In genomic region chr9:69759478-69760277, GRCh38 we compare ENCODE assay signal across 8 cellular contexts. TPM values are rescaled to one million over a fixed set of nuclear protein-coding genes. Genes with fewer than 3 reads are reported as not detected.
DNase-seq lines count a peak whose midpoint lies in the region; ATAC-seq lines count a peak whose summit lies in the region.

TSS of gene PTAR1 (minus strand) at chr9:69760011. CDS start at chr9:69759938, 73 bp downstream.

- peak; percentile 91 for ATAC-seq in GM21360 (IDR thresholded peaks at IDR 0.05; ENCODE audit: unreplicated experiment)
- ATAC-seq in effector memory CD8-positive, alpha-beta T cell (replicated peaks): peak; percentile 84
- peak; percentile 85 for ATAC-seq in memory B cell (ENCODE audit: low read depth)

- peaks cover 17 to 39% of the 10 kb centered on the region in 2 donors for H3K4me1 Mint-ChIP-seq in effector memory CD8-positive, alpha-beta T cell (ENCODE audit: low read depth in 2 of 2)
- H3K4me1 Mint-ChIP-seq in memory B cell: peaks cover 14% of the 10 kb centered on the region

- peak within 1 kb of the TSS; percentile 94 to 95 for H3K27ac Mint-ChIP-seq in effector memory CD8-positive, alpha-beta T cell
- H3K27ac Mint-ChIP-seq in memory B cell: peak within 1 kb of the TSS; percentile 93

- H3K36me3 Mint-ChIP-seq in effector memory CD8-positive, alpha-beta T cell (ENCODE audit: insufficient read depth): peaks cover 10% of the 10 kb centered on the region
- H3K36me3 Mint-ChIP-seq in memory B cell: peaks cover 4% of the 10 kb centered on the region

- no peaks in the 10 kb centered on the region for H3K27me3 Mint-ChIP-seq in effector memory CD8-positive, alpha-beta T cell
- no peaks in the 10 kb centered on the region for H3K27me3 Mint-ChIP-seq in memory B cell

- peak within 1 kb of the TSS; percentile 91 to 95 for H3K4me3 Mint-ChIP-seq in effector memory CD8-positive, alpha-beta T cell
- H3K4me3 Mint-ChIP-seq in memory B cell: peak within 1 kb of the TSS; percentile 95

- DNase-seq in COLO668 (lab: John Stamatoyannopoulos, UW; ENCODE audit: unreplicated experiment) (peak; percentile 97), HT-29 (ENCODE audit: low spot score) (peak; percentile 92), memory B cell (ENCODE audit: low spot score in 2 of 2) (peak; percentile 88 to 92)
- peak; percentile 79 for DNase-seq in NK-92 treated with Interleukin-12 subunit alpha and Interleukin-12 subunit beta, amount 100 ng/mL, for 24 hours (lab: John Stamatoyannopoulos, UW)
- DNase-seq in activated CD8-positive, alpha-beta memory T cell treated with anti-CD3 and anti-CD28 coated beads for 4 hours (ENCODE audit: low read depth in 2 of 2): peak; percentile 74 to 83
- DNase-seq in effector memory CD8-positive, alpha-beta T cell: peak; percentile 85 to 90 (median 86)
- DNase-seq in stimulated activated CD8-positive, alpha-beta memory T cell treated with anti-CD3 and anti-CD28 coated beads, Interleukin-12 subunit alpha, Interleukin-12 subunit beta, amount 100 ng/mL, for 1 hour (ENCODE audit: low read depth): peak; percentile 79

- no peaks in the 10 kb centered on the region for H3K9me3 Mint-ChIP-seq in effector memory CD8-positive, alpha-beta T cell
- no peaks in the 10 kb centered on the region for H3K9me3 Mint-ChIP-seq in memory B cell

RNA-seq across cellular contexts. Expression of gene PTAR1, which starts in this region (rescaled TPM):
- total RNA-seq in HT-29 (2014; rRNA removed; shearing (Covaris generic)): 19.5 and 32.2 TPM in 2 replicates

Comparison
In these comparisons a context has a peak if more than half of its experiments do, and no peak if none do; other contexts are left out.
1. Peak in every context shown above with its lines: DNase-seq and ATAC-seq.